In genomic region chr11:110091995-110092576, GRCh38 we compare ENCODE assay signal across 8 cellular contexts. TPM values are rescaled to one million over a fixed set of nuclear protein-coding genes. Genes with fewer than 3 reads are reported as not detected.
DNase-seq lines count a peak whose midpoint lies in the region; ATAC-seq and TF ChIP-seq lines count a peak whose summit lies in the region.

No MANE protein-coding gene starts in this region.

- peak overlapping the region; percentile 85 to 93 for H3K4me3 Mint-ChIP-seq in H9
- peak overlapping the region; percentile 77 for H3K4me3 Mint-ChIP-seq in activated naive CD8-positive, alpha-beta T cell treated with anti-CD3 and anti-CD28 coated beads for 36 hours

- H3K18ac ChIP-seq in H9 (ENCODE audit: insufficient read length, low read depth, low read length) = peak overlapping the region; percentile 72

- peak overlapping the region; percentile 81 for H3K4me3 ChIP-seq in ACC112 (ENCODE audit: low read depth, low read length)
- H3K4me3 ChIP-seq in stomach smooth muscle (ENCODE audit: low read length in 2 of 2) = peak overlapping the region; percentile 45 to 81
- H3K4me3 ChIP-seq in Karpas-422 (ENCODE audit: low read length) = no peak overlapping the region

- H2BK5ac ChIP-seq in H9 (ENCODE audit: insufficient read length, low read length) = no peak overlapping the region

- no peak overlapping the region for H4K91ac ChIP-seq in H9 (ENCODE audit: insufficient read length, low read depth, low read length)

- H4K8ac ChIP-seq in H9 (replicated peaks; ENCODE audit: insufficient read length, low read depth, low read length) = no peak overlapping the region

- H3K56ac ChIP-seq in H9 (ENCODE audit: insufficient read length, low read depth, low read length) = no peak overlapping the region

- no peak overlapping the region for H2BK120ac ChIP-seq in H9 (ENCODE audit: low read depth, low read length, poor library complexity, severe bottlenecking)

- no peak overlapping the region for H3K4ac ChIP-seq in H9 (ENCODE audit: low read depth, low read length)

- H2BK15ac ChIP-seq in H9 (ENCODE audit: low read depth, low read length) = no peak overlapping the region

- H3K27me3 ChIP-seq in ACC112 (ENCODE audit: insufficient read depth, low read length) = no peaks in the 10 kb centered on the region
- no peaks in the 10 kb centered on the region; the same call in 1 of the 2 replicates for H3K27me3 ChIP-seq in H9 (ENCODE audit: insufficient read depth, low read length)
- H3K27me3 ChIP-seq in stomach smooth muscle (ENCODE audit: control insufficient read depth in 1 of 2, insufficient read depth in 2 of 2, low read length in 2 of 2) = no peaks in the 10 kb centered on the region
- H3K27me3 ChIP-seq in Karpas-422 (ENCODE audit: low read length) = no peaks in the 10 kb centered on the region

- H3K14ac ChIP-seq in H9 (ENCODE audit: insufficient read depth, low read length) = peak overlapping the region; percentile 88

- H3K27ac Mint-ChIP-seq in H9 = peak overlapping the region; percentile 56 to 96 (median 91); a peak in 6 of 7 replicates
- H3K27ac Mint-ChIP-seq in activated naive CD8-positive, alpha-beta T cell treated with anti-CD3 and anti-CD28 coated beads for 36 hours = no peak overlapping the region

- peak overlapping the region; percentile 57 for H3K9ac ChIP-seq in H9 (ENCODE audit: extremely low read depth, insufficient read length, low read length)
- peak overlapping the region; percentile 75 to 76 for H3K9ac ChIP-seq in stomach smooth muscle (ENCODE audit: low read length in 2 of 2)
- H3K9ac ChIP-seq in Karpas-422 (ENCODE audit: low read length) = no peak overlapping the region

- H3K4me1 Mint-ChIP-seq in H9 = peaks cover 20 to 22% of the 10 kb centered on the region in 2 experiments
- H3K4me1 Mint-ChIP-seq in activated naive CD8-positive, alpha-beta T cell treated with anti-CD3 and anti-CD28 coated beads for 36 hours = peaks cover 10% of the 10 kb centered on the region

- no peak overlapping the region for H2AK5ac ChIP-seq in H9 (ENCODE audit: insufficient read length, low read length)

- H3K4me1 ChIP-seq in ACC112 (ENCODE audit: control insufficient read depth, insufficient read depth, low read length, unreplicated experiment) (peaks cover 42% of the 10 kb centered on the region), H9 (ENCODE audit: insufficient read depth, low read length) (peaks cover 7% of the 10 kb centered on the region; the same call in 1 of the 2 replicates), stomach smooth muscle (ENCODE audit: control insufficient read depth, insufficient read depth, low read length) (peaks cover 6% of the 10 kb centered on the region), Karpas-422 (ENCODE audit: low read length) (no peaks in the 10 kb centered on the region)

- DNase-seq in H9 (no peak), iris pigment epithelial cell (ENCODE audit: low read depth) (peak; percentile 31), NCI-H2196 (lab: John Stamatoyannopoulos, UW; ENCODE audit: unreplicated experiment) (no peak), Karpas-422 (no peak)
- DNase-seq in activated naive CD8-positive, alpha-beta T cell treated with anti-CD3 and anti-CD28 coated beads for 36 hours = no peak

- peaks cover 13% of the 10 kb centered on the region for H3K23me2 ChIP-seq in H9 (ENCODE audit: insufficient read length, low read depth, low read length, poor library complexity, severe bottlenecking)

- no peaks in the 10 kb centered on the region for H3K36me3 Mint-ChIP-seq in H9 (ENCODE audit: insufficient read depth in 1 of 3, low read depth in 3 of 3)
- no peaks in the 10 kb centered on the region for H3K36me3 Mint-ChIP-seq in activated naive CD8-positive, alpha-beta T cell treated with anti-CD3 and anti-CD28 coated beads for 36 hours

- H3K27ac ChIP-seq in ACC112 (ENCODE audit: low read depth, low read length) (peak overlapping the region; percentile 92), H9 (ENCODE audit: insufficient read length, low read depth, low read length) (no peak overlapping the region), stomach smooth muscle (ENCODE audit: low read length) (peak overlapping the region; percentile 62), Karpas-422 (ENCODE audit: low read length) (no peak overlapping the region)

- no peaks in the 10 kb centered on the region for H3K9me2 ChIP-seq in Karpas-422 (replicated peaks; ENCODE audit: insufficient read depth, low read length)

- H3T11ph ChIP-seq in H9 (ENCODE audit: low read length) = no peak overlapping the region

- H2BK20ac ChIP-seq in H9 (ENCODE audit: low read depth, low read length, poor library complexity, severe bottlenecking) = no peak overlapping the region

- no peak for TF ChIP-seq CTCF in H9 (conservative IDR thresholded peaks at IDR 0.05)

- H3K4me2 ChIP-seq in H9 (ENCODE audit: insufficient read depth, insufficient read length, low read length) = peak overlapping the region; percentile 81
- no peak overlapping the region for H3K4me2 ChIP-seq in Karpas-422 (ENCODE audit: low read depth, low read length, poor library complexity, severe bottlenecking)

- H4K20me1 ChIP-seq in H9 (ENCODE audit: control insufficient read depth, insufficient read depth, insufficient read length) (no peaks in the 10 kb centered on the region), Karpas-422 (ENCODE audit: insufficient read depth, low read depth, low read length) (no peaks in the 10 kb centered on the region)

- no CpG with 5 or more reads among the region's 17 CpGs for WGBS in H9 (ENCODE audit: extremely low coverage, insufficient read length, low lambda C conversion rate)

- no peak overlapping the region for H2BK12ac ChIP-seq in H9 (ENCODE audit: insufficient read length, low read depth, low read length)

- no peaks in the 10 kb centered on the region for H3K9me3 ChIP-seq in H9 (ENCODE audit: control insufficient read depth, low read depth, low read length)
- no peaks in the 10 kb centered on the region for H3K9me3 ChIP-seq in stomach smooth muscle (ENCODE audit: control insufficient read depth in 2 of 2, low read length in 2 of 2)
- H3K9me3 ChIP-seq in Karpas-422 (ENCODE audit: low read length) = no peaks in the 10 kb centered on the region

- H3K27me3 Mint-ChIP-seq in H9 (ENCODE audit: low read depth) = peaks cover 13% of the 10 kb centered on the region
- H3K27me3 Mint-ChIP-seq in activated naive CD8-positive, alpha-beta T cell treated with anti-CD3 and anti-CD28 coated beads for 36 hours = peaks cover 53% of the 10 kb centered on the region

- H4K5ac ChIP-seq in H9 (ENCODE audit: insufficient read length, low read depth, low read length) = no peak overlapping the region

- peaks cover 5% of the 10 kb centered on the region; the same call in 1 of the 2 replicates for H3K36me3 ChIP-seq in ACC112 (ENCODE audit: insufficient read depth, low read length)
- no peaks in the 10 kb centered on the region for H3K36me3 ChIP-seq in stomach smooth muscle (ENCODE audit: control insufficient read depth in 2 of 2, insufficient read depth in 2 of 2, low read length in 2 of 2)
- no peaks in the 10 kb centered on the region for H3K36me3 ChIP-seq in Karpas-422 (ENCODE audit: insufficient read depth, low read length)

- no peak overlapping the region for H3K23ac ChIP-seq in H9 (ENCODE audit: insufficient read length, low read depth, low read length)

- H3K79me1 ChIP-seq in H9 (ENCODE audit: insufficient read depth, low read depth, low read length, poor library complexity, severe bottlenecking) = no peaks in the 10 kb centered on the region

- H3K9me3 Mint-ChIP-seq in H9 = no peaks in the 10 kb centered on the region; a peak in 2 of 5 replicates
- H3K9me3 Mint-ChIP-seq in activated naive CD8-positive, alpha-beta T cell treated with anti-CD3 and anti-CD28 coated beads for 36 hours = no peaks in the 10 kb centered on the region

- H2AFZ ChIP-seq in ACC112 (ENCODE audit: low read length, unreplicated experiment) = peak overlapping the region; percentile 55
- H2AFZ ChIP-seq in H9 (ENCODE audit: low read length) = peak overlapping the region; percentile 80
- no peak overlapping the region for H2AFZ ChIP-seq in Karpas-422 (ENCODE audit: low read length)

- H3K79me2 ChIP-seq in ACC112 (ENCODE audit: control insufficient read depth, insufficient read depth, low read length, unreplicated experiment) (peaks cover 49% of the 10 kb centered on the region), H9 (ENCODE audit: insufficient read depth, low read length) (no peaks in the 10 kb centered on the region), Karpas-422 (ENCODE audit: low read length) (no peaks in the 10 kb centered on the region)

- ATAC-seq in GM18511 (IDR thresholded peaks at IDR 0.05; ENCODE audit: unreplicated experiment) = no peak

RNA-seq across cellular contexts. Expression of gene ZC3H12C, which starts 1.1 kb away (rescaled TPM):
- 4.4 and 4.8 TPM in 2 replicates for total RNA-seq in H9 (2021)
- under 1 TPM; 0.10 to 0.20 TPM for total RNA-seq in activated naive CD8-positive, alpha-beta T cell treated with anti-CD3 and anti-CD28 coated beads for 36 hours
- not detected in 2 replicates for total RNA-seq in Karpas-422 (2014; rRNA removed; shearing (Covaris generic); ENCODE audit: low replicate concordance)

Comparison
In these comparisons a context has a peak if more than half of its experiments do, and no peak if none do; other contexts are left out.
1. H3K27ac ChIP-seq: peak in ACC112 (single experiment) and stomach smooth muscle (single experiment); none in H9 (single experiment) and Karpas-422 (single experiment).